1 cellular context compared by ENCODE assay signal in genomic region chr3:51995346-51996156, GRCh38.
TF ChIP-seq lines count a peak whose summit lies in the region.

Gene RPL29 (minus strand): TSS chr3:51995895. CDS start chr3:51995461, 434 bp downstream.

TF ChIP-seq in HepG2, 621 proteins besides CTCF, POLR2A, EP300 and RAD21 (continued from another document and continues in another):
- TF ChIP-seq PRDM10 (CRISPR knock-in tag; IDR thresholded peaks at IDR 0.05; ENCODE audit: low read depth) = no peak; the same call in 1 of the 2 replicates
- no peak for TF ChIP-seq ZNF234 (CRISPR knock-in tag; conservative IDR thresholded peaks at IDR 0.05)
- TF ChIP-seq ZSCAN31 (CRISPR knock-in tag; IDR thresholded peaks at IDR 0.05; ENCODE audit: low read depth) = 0 out of 2 replicates have a peak, but pooled peaks have one; percentile 53
- TF ChIP-seq SKIL (CRISPR knock-in tag; IDR thresholded peaks at IDR 0.05; ENCODE audit: borderline replicate concordance) = peak; percentile 60; the same call in 1 of the 2 replicates
- TF ChIP-seq ZNF816 (CRISPR knock-in tag; IDR thresholded peaks at IDR 0.05; ENCODE audit: borderline replicate concordance) = no peak
- TF ChIP-seq PRDM4 (CRISPR knock-in tag; IDR thresholded peaks at IDR 0.05; ENCODE audit: borderline replicate concordance) = no peak
- TF ChIP-seq DZIP1 (CRISPR knock-in tag; IDR thresholded peaks at IDR 0.05) = no peak
- no peak for TF ChIP-seq PRMT3 (CRISPR knock-in tag; IDR thresholded peaks at IDR 0.05; ENCODE audit: borderline replicate concordance, low read depth)
- TF ChIP-seq XBP1 (CRISPR knock-in tag; IDR thresholded peaks at IDR 0.05) = peak; percentile 66; the same call in 1 of the 2 replicates
- TF ChIP-seq SPEN (CRISPR knock-in tag; IDR thresholded peaks at IDR 0.05; ENCODE audit: low read depth) = peak; percentile 100; the same call in 1 of the 2 replicates
- TF ChIP-seq MIXL1 (CRISPR knock-in tag; IDR thresholded peaks at IDR 0.05) = peak; percentile 92
- peak; percentile 48; the same call in 1 of the 2 replicates for TF ChIP-seq ZBTB10 (CRISPR knock-in tag; IDR thresholded peaks at IDR 0.05; ENCODE audit: borderline replicate concordance)
- TF ChIP-seq SRY (CRISPR knock-in tag; IDR thresholded peaks at IDR 0.05) = peak; percentile 81
- TF ChIP-seq HNRNPLL (IDR thresholded peaks at IDR 0.05; ENCODE audit: low read depth, low read length, poor library complexity, severe bottlenecking) = peak; percentile 65
- peak in 1 of 2 experiments; percentile 68; a peak in 1 of 4 replicates for TF ChIP-seq ATF4 (CRISPR knock-in tag; IDR thresholded peaks at IDR 0.05)
- TF ChIP-seq CCDC6 (CRISPR knock-in tag; IDR thresholded peaks at IDR 0.05) = 0 out of 2 replicates have a peak, but pooled peaks have one; percentile 24
- 0 out of 2 replicates have a peak, but pooled peaks have one; percentile 24 for TF ChIP-seq U2AF2 (IDR thresholded peaks at IDR 0.05; ENCODE audit: low read depth, low read length)
- peak; percentile 81 for TF ChIP-seq HMGXB3 (CRISPR knock-in tag; IDR thresholded peaks at IDR 0.05; ENCODE audit: borderline replicate concordance)
- TF ChIP-seq MXD1 (CRISPR knock-in tag; IDR thresholded peaks at IDR 0.05) = peak; percentile 11; the same call in 1 of the 2 replicates
- peak; percentile 76; the same call in 1 of the 2 replicates for TF ChIP-seq CREB3 (CRISPR knock-in tag; IDR thresholded peaks at IDR 0.05)
- no peak for TF ChIP-seq ZNF629 (CRISPR knock-in tag; conservative IDR thresholded peaks at IDR 0.05)
- TF ChIP-seq KLF11 (CRISPR knock-in tag; IDR thresholded peaks at IDR 0.05) = peak; percentile 85; the same call in 1 of the 2 replicates
- TF ChIP-seq PLSCR1 (CRISPR knock-in tag; IDR thresholded peaks at IDR 0.05; ENCODE audit: borderline replicate concordance) = no peak
- peak; percentile 96 for TF ChIP-seq FOXC1 (CRISPR knock-in tag; IDR thresholded peaks at IDR 0.05; ENCODE audit: borderline replicate concordance)
- peak; percentile 58; the same call in 1 of the 2 replicates for TF ChIP-seq MAZ (IDR thresholded peaks at IDR 0.05; ENCODE audit: borderline replicate concordance, low read depth, low read length)
- peak; percentile 82 for TF ChIP-seq MAZ (CRISPR knock-in tag; IDR thresholded peaks at IDR 0.05; ENCODE audit: low read depth)
- peak; percentile 95 for TF ChIP-seq SIN3A (IDR thresholded peaks at IDR 0.05; ENCODE audit: borderline replicate concordance, low read depth, low read length)
- no peak for TF ChIP-seq SMC3 (IDR thresholded peaks at IDR 0.05; ENCODE audit: low read length)
- TF ChIP-seq BORCS8-MEF2B (CRISPR knock-in tag; IDR thresholded peaks at IDR 0.05) = peak; percentile 96; the same call in 1 of the 2 replicates
- peak; percentile 82 for TF ChIP-seq YY1 (IDR thresholded peaks at IDR 0.05; ENCODE audit: insufficient read depth, insufficient replicate concordance, low read depth, low read length)
- no peak for TF ChIP-seq ZNF83 (CRISPR knock-in tag; IDR thresholded peaks at IDR 0.05; ENCODE audit: borderline replicate concordance)
